29 cellular contexts compared by ENCODE assay signal in genomic region chr10:9895406-9895805, GRCh38.
"Had no signal": no experiment of that assay in that cellular context is flagged by ENCODE, and none has a peak within 500 bp of the region (broad histone marks: within the 10 kb centered on the region; RNA-seq: fewer than 3 reads in every experiment).

No MANE protein-coding gene starts in this region.

- ATAC-seq: activated CD4-positive, alpha-beta T cell treated with anti-CD3 and anti-CD28 coated beads for 36 hours; activated CD4-positive, CD25-positive, alpha-beta regulatory T cell treated with anti-CD3 and anti-CD28 coated beads, Interleukin-2, amount 50 U/mL, for 24 hours; activated CD8-positive, alpha-beta T cell treated with anti-CD3 and anti-CD28 coated beads, Interleukin-2, amount 10 ng/mL, durations not matched to agents 7 days and 5 days; PC-3 had no signal

- H3K27me3 ChIP-seq: ascending aorta, brain microvascular endothelial cell, MG63, Peyer's patch, SJSA1 had no signal

- H3K27ac ChIP-seq: ascending aorta, brain microvascular endothelial cell, Peyer's patch, SJSA1 had no signal

- H3K4me3 ChIP-seq: ascending aorta, MG63, Peyer's patch, SJSA1 had no signal

- H3K4me1 ChIP-seq: ascending aorta, Peyer's patch, SJSA1 had no signal

- DNase-seq: activated CD4-positive, alpha-beta T cell treated with anti-CD3 and anti-CD28 coated beads for 36 hours; activated CD4-positive, alpha-beta T cell treated with anti-CD3 and anti-CD28 coated beads, Interleukin-2, amount 10 ng/mL, durations not matched to agents 7 days and 5 days; activated CD4-positive, alpha-beta T cell treated with anti-CD3 and anti-CD28 coated beads, Interleukin-2, amount 50 U/mL, for 48 hours; activated CD8-positive, alpha-beta T cell treated with anti-CD3 and anti-CD28 coated beads, Interleukin-2, amount 10 ng/mL, durations not matched to agents 7 days and 5 days; activated gamma-delta T cell; activated naive CD4-positive, alpha-beta T cell treated with Interleukin-2 at 50 U/mL for 16 hours; activated naive CD8-positive, alpha-beta T cell treated with anti-CD3 and anti-CD28 coated beads, Interleukin-2, amount 10 ng/mL, durations not matched to agents 7 days and 5 days; activated T-cell treated with anti-CD3 and anti-CD28 coated beads, Interleukin-2, amount 50 U/mL, for 24 hours; amygdala; brain microvascular endothelial cell; central memory CD4-positive, alpha-beta T cell; MG63; NCI-H1092; NCI-H1436 treated with DMSO at 0.1 percent for 48 hours; NCI-H1694 treated with DMSO at 0.1 percent for 48 hours; NCI-H2081 treated with DMSO at 0.1 percent for 48 hours; NCI-H226; NCI-H446 treated with DMSO at 0.1 percent for 48 hours; NCI-H524; NCI-H748 treated with DMSO at 0.1 percent for 48 hours; NK-92 treated with Interleukin-12 subunit alpha and Interleukin-12 subunit beta, amount 100 ng/mL, for 24 hours; PC-3; Peyer's patch; RPMI8226; SHP77 treated with DMSO at 0.1 percent for 48 hours; SK-N-SH had no signal

- H3K36me3 ChIP-seq: ascending aorta, brain microvascular endothelial cell, MG63, Peyer's patch, SJSA1 had no signal

- H3K4me2 ChIP-seq: SK-N-SH had no signal

- H3K9ac ChIP-seq: SK-N-SH had no signal

- H3K9me3 ChIP-seq: ascending aorta, MG63, Peyer's patch, SJSA1 had no signal
